17 cellular contexts compared by ENCODE assay signal in the genomic region with DNA sequence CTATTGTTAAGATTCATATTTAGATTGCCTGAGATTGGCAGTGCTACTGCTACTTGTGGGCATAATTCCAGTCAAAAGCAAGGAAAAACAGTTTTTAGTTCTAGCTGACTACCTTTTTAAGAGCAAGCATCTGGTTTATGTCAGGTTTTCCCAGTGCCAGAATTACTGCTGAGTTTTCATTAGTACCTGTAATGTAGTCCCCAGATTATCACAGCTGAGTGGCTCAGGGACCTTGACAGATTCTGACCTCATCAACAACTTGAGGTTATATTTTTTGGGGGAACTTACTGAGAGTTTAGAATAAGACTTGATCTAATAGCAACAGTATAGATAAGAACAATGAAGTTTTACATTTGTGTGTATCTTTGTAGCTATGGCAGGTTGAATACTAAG. TPM values are rescaled to one million over a fixed set of nuclear protein-coding genes. Genes with fewer than 3 reads are reported as not detected.
DNase-seq lines count a peak whose midpoint lies in the region; ATAC-seq and TF ChIP-seq lines count a peak whose summit lies in the region.
"Had no signal": no experiment of that assay in that cellular context is flagged by ENCODE, and none has a peak within 500 bp of the region (broad histone marks: within the 10 kb centered on the region; RNA-seq: fewer than 3 reads in every experiment).

No MANE protein-coding gene starts in this region.

- H3K27ac ChIP-seq in A673 (ENCODE audit: low read depth, low read length, poor library complexity, severe bottlenecking) = peak overlapping the region; percentile 26
- H3K27ac ChIP-seq in CD4-positive, alpha-beta T cell (ENCODE audit: low read depth, low read length) = peak overlapping the region; percentile 43
- H3K27ac ChIP-seq: pancreas had no signal

- intact Hi-C loops in A673 (cut with micrococcal nuclease; ENCODE audit: unreplicated experiment) = loop anchor here (5.0 to 10.0 kb wide), 2 partner anchors 275 to 717 kb away; no protein-coding TSS in a partner anchor
- intact Hi-C loops in CD4-positive, alpha-beta T cell (cut with DNase I, micrococcal nuclease) = loop anchor here (5.0 kb wide), 2 partner anchors 37 to 42 kb away; a partner anchor contains a TSS

- POLR2A ChIA-PET in A673 (lab: Charles Lee; ENCODE audit: low non-redundant PET) = interaction anchor here (0.6 kb wide), 1 partner anchor 85 kb away, joined by 3 read pairs; no protein-coding TSS in a partner anchor
- POLR2A ChIA-PET in CD4-positive, alpha-beta T cell (lab: Charles Lee) = interaction anchor here (0.6 to 3.0 kb wide), 8 partner anchors 17 to 419 kb away, joined by 3 to 12 read pairs (median 4); a partner anchor contains a TSS

- H3K27me3 Mint-ChIP-seq in CD4-positive, alpha-beta T cell = no peaks in the 10 kb centered on the region
- H3K27me3 Mint-ChIP-seq in T-helper 17 cell = no peaks in the 10 kb centered on the region
- H3K27me3 Mint-ChIP-seq in mesothelial cell of epicardium (ENCODE audit: low read depth) = no peaks in the 10 kb centered on the region
- H3K27me3 Mint-ChIP-seq: type B pancreatic cell had no signal

- H3K36me3 ChIP-seq in A673 (ENCODE audit: insufficient read depth, low read length, poor library complexity, severe bottlenecking) = no peaks in the 10 kb centered on the region
- H3K36me3 ChIP-seq: pancreas had no signal

- DNase-seq in A673 (ENCODE audit: low spot score) (no peak), T-helper 17 cell (no peak), mesothelial cell of epicardium (ENCODE audit: low spot score in 2 of 2, unreplicated experiment in 2 of 2) (no peak), AG08396 (ENCODE audit: low spot score) (no peak)
- DNase-seq in CD4-positive, alpha-beta T cell = no peak
- DNase-seq in activated CD4-positive, alpha-beta T cell treated with anti-CD3 and anti-CD28 coated beads, Interleukin-2, amount 50 U/mL, for 4 hours = no peak
- DNase-seq: activated effector memory CD4-positive, alpha-beta T cell treated with anti-CD3 and anti-CD28 coated beads, Interleukin-2, amount 50 U/mL, for 16 hours; Caco-2; effector memory CD4-positive, alpha-beta T cell; H7; immature natural killer cell; NCI-H510A treated with DMSO at 0.1 percent for 48 hours; pancreas; T1000 had no signal

- H3K36me3 Mint-ChIP-seq in CD4-positive, alpha-beta T cell (ENCODE audit: low read depth) = peaks cover 58% of the 10 kb centered on the region
- H3K36me3 Mint-ChIP-seq in T-helper 17 cell (ENCODE audit: low read depth) (no peaks in the 10 kb centered on the region), mesothelial cell of epicardium (no peaks in the 10 kb centered on the region)

- CTCF ChIA-PET in A673 (lab: Charles Lee) = interaction anchor here (4.0 kb wide), 1 partner anchor 415 kb away, joined by 30 read pairs; no protein-coding TSS in a partner anchor
- CTCF ChIA-PET in CD4-positive, alpha-beta T cell (lab: Charles Lee) = interaction anchor here (1.0 to 4.9 kb wide), 4 partner anchors 40 to 419 kb away, joined by 3 to 33 read pairs (median 6); a partner anchor contains a TSS

- H3K4me1 Mint-ChIP-seq in CD4-positive, alpha-beta T cell (ENCODE audit: low read depth) = peaks cover 49% of the 10 kb centered on the region
- H3K4me1 Mint-ChIP-seq in T-helper 17 cell (peaks cover 14% of the 10 kb centered on the region), mesothelial cell of epicardium (peaks cover 44% of the 10 kb centered on the region)

- H3K9me3 ChIP-seq in A673 (ENCODE audit: low read depth, low read length, poor library complexity, severe bottlenecking) (no peaks in the 10 kb centered on the region), T-helper 17 cell (ENCODE audit: control insufficient read depth, low read length, poor library complexity, severe bottlenecking) (no peaks in the 10 kb centered on the region)
- no peaks in the 10 kb centered on the region for H3K9me3 ChIP-seq in CD4-positive, alpha-beta T cell (ENCODE audit: control insufficient read depth, low read length)
- H3K9me3 ChIP-seq: Caco-2, gastroesophageal sphincter, pancreas had no signal

- no peaks in the 10 kb centered on the region for H3K27me3 ChIP-seq in A673 (replicated peaks; ENCODE audit: insufficient read depth, low read depth, low read length, poor library complexity)
- no peaks in the 10 kb centered on the region for H3K27me3 ChIP-seq in CD4-positive, alpha-beta T cell (ENCODE audit: control insufficient read depth, insufficient read depth, low read length)
- H3K27me3 ChIP-seq: gastroesophageal sphincter, pancreas had no signal

- no peak overlapping the region for H3K4me3 Mint-ChIP-seq in CD4-positive, alpha-beta T cell
- H3K4me3 Mint-ChIP-seq in T-helper 17 cell (no peak overlapping the region), mesothelial cell of epicardium (no peak overlapping the region)
- H3K4me3 Mint-ChIP-seq: immature natural killer cell, type B pancreatic cell had no signal

- BruUV-seq in A673 (replicated peaks; lab: Mats Ljungman, UMichigan) = no TSS peak

- no peaks in the 10 kb centered on the region for H3K9me3 Mint-ChIP-seq in CD4-positive, alpha-beta T cell
- no peaks in the 10 kb centered on the region for H3K9me3 Mint-ChIP-seq in mesothelial cell of epicardium
- H3K9me3 Mint-ChIP-seq: immature natural killer cell, type B pancreatic cell had no signal

- TF ChIP-seq CTCF in A673 (conservative IDR thresholded peaks at IDR 0.05; ENCODE audit: low read depth, low read length) = no peak
- TF ChIP-seq CTCF in CD4-positive, alpha-beta T cell (IDR thresholded peaks at IDR 0.05) = no peak
- no peak for TF ChIP-seq CTCF in mesothelial cell of epicardium (IDR thresholded peaks at IDR 0.05; ENCODE audit: unreplicated experiment)

- peak overlapping the region; percentile 73 for H3K27ac Mint-ChIP-seq in CD4-positive, alpha-beta T cell
- H3K27ac Mint-ChIP-seq in T-helper 17 cell (peak overlapping the region; percentile 78), mesothelial cell of epicardium (peak overlapping the region; percentile 62)
- H3K27ac Mint-ChIP-seq: type B pancreatic cell had no signal

- no peak overlapping the region for H3K4me3 ChIP-seq in A673 (ENCODE audit: low read depth, low read length, poor library complexity, severe bottlenecking)
- H3K4me3 ChIP-seq: gastroesophageal sphincter, pancreas had no signal

- peaks cover 31% of the 10 kb centered on the region for H3K4me1 ChIP-seq in A673 (ENCODE audit: insufficient read depth, low read length, poor library complexity, severe bottlenecking)

- ATAC-seq in CD4-positive, alpha-beta T cell (ENCODE audit: poor library complexity) = no peak
- peak; percentile 53 for ATAC-seq in T-helper 17 cell
- no peak for ATAC-seq in HG02678 (IDR thresholded peaks at IDR 0.05; ENCODE audit: unreplicated experiment)

RNA-seq across cellular contexts. Expression of a gene that starts 31.0 kb away (rescaled TPM):
- total RNA-seq in A673 (2021) = 36.4 and 37.6 TPM in 2 replicates
- total RNA-seq in CD4-positive, alpha-beta T cell = 10 to 100 TPM; 37.4 to 37.5 TPM
- total RNA-seq in T-helper 17 cell = 10 to 100 TPM; 30.6 to 31.7 TPM
- 11.6 to 12.7 TPM (median 12.7 TPM) in 3 replicates for total RNA-seq in mesothelial cell of epicardium

RNA-seq across cellular contexts. Expression of a gene that starts 39.3 kb away (rescaled TPM):
- total RNA-seq in A673 (2021) (11.5 and 15.1 TPM in 2 replicates), T-helper 17 cell (100 to 1,000 TPM; 682 to 814 TPM), mesothelial cell of epicardium (134 to 142 TPM (median 136 TPM) in 3 replicates)
- total RNA-seq in CD4-positive, alpha-beta T cell = 100 to 1,000 TPM; 438 to 451 TPM
